ENCODE assay signal across 29 cellular contexts in the genomic region with DNA sequence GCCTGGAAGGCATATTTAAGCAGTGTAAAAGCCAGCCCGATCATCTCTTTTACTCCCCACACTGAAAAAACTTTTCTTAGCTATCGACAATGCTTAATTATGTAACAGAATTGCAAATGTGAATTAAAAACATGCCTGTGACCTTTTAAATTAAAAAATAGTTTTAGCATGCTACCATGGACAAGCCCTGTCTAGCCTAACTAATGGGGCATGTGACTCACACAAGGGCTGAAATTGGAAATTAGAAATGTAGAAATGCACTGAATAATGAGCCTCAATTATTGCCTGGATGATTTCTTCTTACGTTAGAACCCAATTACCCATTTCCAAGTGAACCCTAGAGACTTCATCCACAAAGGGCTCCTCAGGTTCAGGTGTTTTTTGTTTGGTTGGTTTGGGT.
DNase-seq lines count a peak whose midpoint lies in the region; ATAC-seq and TF ChIP-seq lines count a peak whose summit lies in the region.
"Had no signal": no experiment of that assay in that cellular context is flagged by ENCODE, and none has a peak within 500 bp of the region (broad histone marks: within the 10 kb centered on the region; RNA-seq: fewer than 3 reads in every experiment).

No MANE protein-coding gene starts in this region.

- CTCF ChIA-PET in SK-N-SH (lab: Yijun Ruan, JAX) = no interaction called here

- H3K36me3 ChIP-seq in SK-N-SH (replicated peaks in 1 of 2; ENCODE audit: control insufficient read depth in 1 of 2, insufficient read depth in 2 of 2, low read length in 1 of 2) = no peaks in the 10 kb centered on the region

- H3K9me3 ChIP-seq in SK-N-SH = no peaks in the 10 kb centered on the region

- TF ChIP-seq EP300 in SK-N-SH (IDR thresholded peaks at IDR 0.05; ENCODE audit: borderline replicate concordance in 1 of 2, low read depth in 1 of 2, low read length in 1 of 2) = no peak

- H3K4me1 ChIP-seq in SK-N-SH (ENCODE audit: control insufficient read depth in 1 of 2, insufficient read depth in 2 of 2, low read depth in 1 of 2, low read length in 1 of 2) = no peaks in the 10 kb centered on the region
- H3K4me1 ChIP-seq: parathyroid adenoma had no signal

- 0 out of 2 replicates have a peak overlapping the region, but pooled peaks have one; percentile 0 for H2AFZ ChIP-seq in SK-N-SH (ENCODE audit: low read depth)
- H2AFZ ChIP-seq: parathyroid adenoma had no signal

- H3F3A ChIP-seq in SK-N-SH (replicated peaks; ENCODE audit: insufficient read depth) = no peaks in the 10 kb centered on the region

- H3K79me2 ChIP-seq in SK-N-SH (ENCODE audit: insufficient read depth) = no peaks in the 10 kb centered on the region
- H3K79me2 ChIP-seq: parathyroid adenoma had no signal

- H3K9me2 ChIP-seq in SK-N-SH = no peaks in the 10 kb centered on the region

- DNase-seq in SK-N-SH = no peak
- DNase-seq in NCI-H69 (lab: John Stamatoyannopoulos, UW) = peak; percentile 43
- no peak for DNase-seq in EL
- DNase-seq: activated CD4-positive, alpha-beta memory T cell treated with anti-CD3 and anti-CD28 coated beads, Interleukin-2, amount 10 ng/mL, durations not matched to agents 7 days and 5 days; activated CD8-positive, alpha-beta memory T cell treated with anti-CD3 and anti-CD28 coated beads, Interleukin-2, amount 50 U/mL, for 48 hours; AML-193; amygdala; CD4-positive, CD25-positive, alpha-beta regulatory T cell; H7; head of caudate nucleus; NCI-H1694 treated with DMSO at 0.1 percent for 48 hours; NCI-H2171; NCI-H524; NK-92 treated with Interleukin-12 subunit alpha and Interleukin-12 subunit beta, amount 100 ng/mL, for 24 hours; PC-3; stimulated activated naive B cell treated with anti-CD40 and anti-IgM and Interleukin-4, amounts not matched to agents 10 μg/mL and 1 μg/mL and 100 μg/mL, for 72 hours; substantia nigra; SW 1271; T-helper 9 cell; trophoblast cell had no signal

- H4K20me1 ChIP-seq in SK-N-SH (ENCODE audit: insufficient read depth) = no peaks in the 10 kb centered on the region

- POLR2A ChIA-PET in SK-N-SH (lab: Yijun Ruan, JAX) = no interaction called here

- ATAC-seq in SK-N-SH treated with all-trans-retinoic acid at 6 μM for 48 hours = no peak
- peak; percentile 43 for ATAC-seq in esophagus mucosa
- ATAC-seq in GM19467 (IDR thresholded peaks at IDR 0.05; ENCODE audit: unreplicated experiment) = no peak
- no peak for ATAC-seq in HG02870 (IDR thresholded peaks at IDR 0.05; ENCODE audit: unreplicated experiment)
- ATAC-seq in HG03442 (IDR thresholded peaks at IDR 0.05; ENCODE audit: unreplicated experiment) = no peak
- ATAC-seq: HepG2; PC-3; Right ventricle myocardium inferior; stimulated activated naive B cell treated with anti-CD40 and anti-IgM and Interleukin-4, amounts not matched to agents 10 μg/mL and 1 μg/mL and 100 μg/mL, for 72 hours had no signal

- no peak overlapping the region for H3K4me3 ChIP-seq in SK-N-SH (ENCODE audit: low read depth in 2 of 2, low read length in 1 of 2)
- H3K4me3 ChIP-seq: skin epidermis had no signal

- no peak for TF ChIP-seq RAD21 in SK-N-SH (IDR thresholded peaks at IDR 0.05; ENCODE audit: low read length)

- WGBS in SK-N-SH (ENCODE audit: low lambda C conversion rate) = 30% methylated on average over 3 of the region's 3 CpGs

- no peak for TF ChIP-seq CTCF in SK-N-SH (IDR thresholded peaks at IDR 0.05)

- H3K27ac ChIP-seq in SK-N-SH (ENCODE audit: low read depth in 2 of 2, low read length in 1 of 2) = no peak overlapping the region
- H3K27ac ChIP-seq: parathyroid adenoma had no signal

- no peak overlapping the region for H3K4me2 ChIP-seq in SK-N-SH

- H3K27me3 ChIP-seq in SK-N-SH (ENCODE audit: insufficient read depth) = peaks cover 10% of the 10 kb centered on the region; the same call in 1 of the 2 replicates

- no peak overlapping the region for H3K9ac ChIP-seq in SK-N-SH
- H3K9ac ChIP-seq: parathyroid adenoma had no signal

TF ChIP-seq in SK-N-SH, 30 proteins besides CTCF, POLR2A, EP300 and RAD21 (continues in another document):
- TF ChIP-seq NFIC (IDR thresholded peaks at IDR 0.05; ENCODE audit: borderline replicate concordance) (no peak), USF1 (IDR thresholded peaks at IDR 0.05; ENCODE audit: borderline replicate concordance, low read depth) (no peak), REST (IDR thresholded peaks at IDR 0.05; ENCODE audit: low read depth, low read length) (no peak)

TF ChIP-seq in SK-N-SH treated with all-trans-retinoic acid at 6 μM for 48 hours, 23 proteins besides CTCF, POLR2A, EP300 and RAD21 (continues in another document):
- TF ChIP-seq PPARA (CRISPR knock-in tag; IDR thresholded peaks at IDR 0.05; ENCODE audit: borderline replicate concordance) = no peak
- TF ChIP-seq ZFP3 (CRISPR knock-in tag; IDR thresholded peaks at IDR 0.05) = no peak
- no peak for TF ChIP-seq ZNF8 (CRISPR knock-in tag; IDR thresholded peaks at IDR 0.05)
- TF ChIP-seq GLIS3 (CRISPR knock-in tag; IDR thresholded peaks at IDR 0.05) = no peak
- TF ChIP-seq ARNTL (CRISPR knock-in tag; IDR thresholded peaks at IDR 0.05; ENCODE audit: borderline replicate concordance, low read depth) = no peak
- TF ChIP-seq PATZ1 (CRISPR knock-in tag; IDR thresholded peaks at IDR 0.05; ENCODE audit: borderline replicate concordance) = no peak
- TF ChIP-seq TCF4 (CRISPR knock-in tag; IDR thresholded peaks at IDR 0.05; ENCODE audit: borderline replicate concordance) = no peak
- no peak for TF ChIP-seq SNAI2 (CRISPR knock-in tag; IDR thresholded peaks at IDR 0.05)
- no peak for TF ChIP-seq ESRRG (CRISPR knock-in tag; IDR thresholded peaks at IDR 0.05)
- TF ChIP-seq ZFP30 (CRISPR knock-in tag; IDR thresholded peaks at IDR 0.05) = no peak
- TF ChIP-seq CSRNP3 (CRISPR knock-in tag; IDR thresholded peaks at IDR 0.05) = no peak
- no peak for TF ChIP-seq OSR1 (CRISPR knock-in tag; IDR thresholded peaks at IDR 0.05)
- TF ChIP-seq CSDC2 (CRISPR knock-in tag; IDR thresholded peaks at IDR 0.05) = no peak
- no peak for TF ChIP-seq ZC3H10 (CRISPR knock-in tag; IDR thresholded peaks at IDR 0.05)
- TF ChIP-seq, protein P1, sequence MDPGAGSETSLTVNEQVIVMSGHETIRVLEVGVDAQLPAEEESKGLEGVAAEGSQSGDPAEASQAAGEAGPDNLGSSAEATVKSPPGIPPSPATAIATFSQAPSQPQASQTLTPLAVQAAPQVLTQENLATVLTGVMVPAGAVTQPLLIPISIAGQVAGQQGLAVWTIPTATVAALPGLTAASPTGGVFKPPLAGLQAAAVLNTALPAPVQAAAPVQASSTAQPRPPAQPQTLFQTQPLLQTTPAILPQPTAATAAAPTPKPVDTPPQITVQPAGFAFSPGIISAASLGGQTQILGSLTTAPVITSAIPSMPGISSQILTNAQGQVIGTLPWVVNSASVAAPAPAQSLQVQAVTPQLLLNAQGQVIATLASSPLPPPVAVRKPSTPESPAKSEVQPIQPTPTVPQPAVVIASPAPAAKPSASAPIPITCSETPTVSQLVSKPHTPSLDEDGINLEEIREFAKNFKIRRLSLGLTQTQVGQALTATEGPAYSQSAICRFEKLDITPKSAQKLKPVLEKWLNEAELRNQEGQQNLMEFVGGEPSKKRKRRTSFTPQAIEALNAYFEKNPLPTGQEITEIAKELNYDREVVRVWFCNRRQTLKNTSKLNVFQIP (CRISPR knock-in tag; IDR thresholded peaks at IDR 0.05; ENCODE audit: borderline replicate concordance, low read depth) = no peak
